ENCODE assay signal across 9 cellular contexts in genomic region chr7:131020759-131021219, GRCh38.
DNase-seq lines count a peak whose midpoint lies in the region; ATAC-seq and TF ChIP-seq lines count a peak whose summit lies in the region.
"Had no signal": no experiment of that assay in that cellular context is flagged by ENCODE, and none has a peak within 500 bp of the region (broad histone marks: within the 10 kb centered on the region; RNA-seq: fewer than 3 reads in every experiment).

No MANE protein-coding gene starts in this region.

- CTCF ChIA-PET in activated naive CD4-positive, alpha-beta T cell treated with anti-CD3 and anti-CD28 coated beads, Interleukin-2, amount 10 ng/mL, durations not matched to agents 7 days and 5 days (lab: Charles Lee), result interaction anchor here (1.4 to 2.1 kb wide), 3 partner anchors 9 to 38 kb away, joined by 4 to 9 read pairs (median 4); no protein-coding TSS in a partner anchor
- CTCF ChIA-PET in activated B cell treated with CpG ODN at 0.5 μM for 24 hours (lab: Charles Lee), result interaction anchor here (2.3 kb wide), 1 partner anchor 13 kb away, joined by 6 read pairs; no protein-coding TSS in a partner anchor

- H3K27me3 ChIP-seq in thymus (ENCODE audit: control insufficient read depth, insufficient read depth), result no peaks in the 10 kb centered on the region
- H3K27me3 ChIP-seq: neural progenitor cell had no signal

- TF ChIP-seq CTCF in activated B cell treated with CpG ODN at 0.5 μM for 24 hours (IDR thresholded peaks at IDR 0.05), result no peak

- no peaks in the 10 kb centered on the region for H3K36me3 ChIP-seq in thymus (ENCODE audit: control insufficient read depth, insufficient read depth)
- H3K36me3 ChIP-seq: neural progenitor cell had no signal

- WGBS in thymus, result 40% methylated on average over 7 of the region's 7 CpGs

- POLR2A ChIA-PET in activated B cell treated with CpG ODN at 0.5 μM for 24 hours (lab: Charles Lee), result interaction anchor here (0.5 to 2.8 kb wide), 5 partner anchors 9 to 37 kb away, joined by 3 to 12 read pairs (median 3); no protein-coding TSS in a partner anchor

- no peak overlapping the region for H3K4me3 Mint-ChIP-seq in activated naive CD4-positive, alpha-beta T cell treated with anti-CD3 and anti-CD28 coated beads, Interleukin-2, amount 10 ng/mL, durations not matched to agents 7 days and 5 days
- H3K4me3 Mint-ChIP-seq in activated B cell treated with CpG ODN at 0.5 μM for 24 hours, result peak overlapping the region; percentile 57
- H3K4me3 Mint-ChIP-seq: neural progenitor cell had no signal

- peaks cover 8% of the 10 kb centered on the region for H3K9me3 Mint-ChIP-seq in activated naive CD4-positive, alpha-beta T cell treated with anti-CD3 and anti-CD28 coated beads, Interleukin-2, amount 10 ng/mL, durations not matched to agents 7 days and 5 days
- H3K9me3 Mint-ChIP-seq in activated B cell treated with CpG ODN at 0.5 μM for 24 hours, result peaks cover 8% of the 10 kb centered on the region
- H3K9me3 Mint-ChIP-seq: neural progenitor cell had no signal

- peaks cover 55% of the 10 kb centered on the region for H3K4me1 Mint-ChIP-seq in activated naive CD4-positive, alpha-beta T cell treated with anti-CD3 and anti-CD28 coated beads, Interleukin-2, amount 10 ng/mL, durations not matched to agents 7 days and 5 days
- H3K4me1 Mint-ChIP-seq in activated B cell treated with CpG ODN at 0.5 μM for 24 hours, result peaks cover 75% of the 10 kb centered on the region

- peaks cover 41% of the 10 kb centered on the region for H3K36me3 Mint-ChIP-seq in activated naive CD4-positive, alpha-beta T cell treated with anti-CD3 and anti-CD28 coated beads, Interleukin-2, amount 10 ng/mL, durations not matched to agents 7 days and 5 days
- H3K36me3 Mint-ChIP-seq in activated B cell treated with CpG ODN at 0.5 μM for 24 hours (ENCODE audit: low read depth), result peaks cover 42% of the 10 kb centered on the region
- H3K36me3 Mint-ChIP-seq: neural progenitor cell had no signal

- ATAC-seq in HG02798 (IDR thresholded peaks at IDR 0.05; ENCODE audit: poor library complexity, unreplicated experiment) (peak; percentile 59), activated B cell treated with CpG ODN at 0.5 μM for 24 hours (ENCODE audit: low read depth) (peak; percentile 43)

- no peaks in the 10 kb centered on the region for H3K9me3 ChIP-seq in thymus (ENCODE audit: control insufficient read depth)

- intact Hi-C loops in activated B cell treated with CpG ODN at 0.5 μM for 24 hours (cut with micrococcal nuclease), result loop anchor here (1.0 kb wide), 1 partner anchor 9 kb away; no protein-coding TSS in a partner anchor

- peaks cover 20% of the 10 kb centered on the region for H3K4me1 ChIP-seq in thymus (ENCODE audit: control insufficient read depth, insufficient read depth, low read length)
- H3K4me1 ChIP-seq: neural progenitor cell had no signal

- DNase-seq in activated naive CD4-positive, alpha-beta T cell treated with anti-CD3 and anti-CD28 coated beads, Interleukin-2, amount 10 ng/mL, durations not matched to agents 7 days and 5 days, result no peak
- DNase-seq in activated naive CD4-positive, alpha-beta T cell treated with anti-CD3 and anti-CD28 coated beads, Interleukin-2, amount 50 U/mL, for 16 hours, result no peak
- DNase-seq in activated B cell treated with CpG ODN at 0.5 μM for 24 hours (no peak), GOT3 (lab: John Stamatoyannopoulos, UW) (no peak), globus pallidus (ENCODE audit: low spot score) (no peak), DMS114 treated with DMSO at 0.1 percent for 48 hours (lab: John Stamatoyannopoulos, UW; ENCODE audit: unreplicated experiment) (no peak)

- H3K27ac Mint-ChIP-seq in activated naive CD4-positive, alpha-beta T cell treated with anti-CD3 and anti-CD28 coated beads, Interleukin-2, amount 10 ng/mL, durations not matched to agents 7 days and 5 days, result peak overlapping the region; percentile 75
- peak overlapping the region; percentile 83 for H3K27ac Mint-ChIP-seq in activated B cell treated with CpG ODN at 0.5 μM for 24 hours
- H3K27ac Mint-ChIP-seq: neural progenitor cell had no signal

- H3K27me3 Mint-ChIP-seq in activated naive CD4-positive, alpha-beta T cell treated with anti-CD3 and anti-CD28 coated beads, Interleukin-2, amount 10 ng/mL, durations not matched to agents 7 days and 5 days, result no peaks in the 10 kb centered on the region
- no peaks in the 10 kb centered on the region for H3K27me3 Mint-ChIP-seq in activated B cell treated with CpG ODN at 0.5 μM for 24 hours

- no peak overlapping the region for H3K4me3 ChIP-seq in thymus (ENCODE audit: low read length)
- H3K4me3 ChIP-seq: neural progenitor cell had no signal

- peak overlapping the region; percentile 43 for H3K27ac ChIP-seq in thymus (ENCODE audit: low read depth)
- H3K27ac ChIP-seq: neural progenitor cell had no signal
